8 cellular contexts compared by ENCODE assay signal in the genomic region with DNA sequence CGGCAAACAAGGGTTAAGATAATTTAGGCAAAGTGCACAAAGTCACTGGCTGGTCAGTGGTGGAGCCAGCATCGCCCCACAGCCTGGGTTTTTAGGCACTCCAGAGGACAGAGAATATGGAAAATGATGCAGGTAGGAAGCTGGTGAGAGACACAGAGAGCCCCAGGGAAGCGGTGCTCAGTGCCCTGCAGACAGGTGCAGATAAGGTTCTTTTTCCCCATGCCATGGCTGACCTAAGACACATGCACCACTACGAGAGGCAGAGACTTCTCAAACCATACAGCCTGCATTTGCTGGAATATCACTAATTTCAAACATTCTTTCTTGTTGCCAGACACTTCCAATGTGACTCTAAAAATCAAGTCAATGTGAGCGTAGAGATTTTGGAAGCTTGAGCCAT.
"Had no signal": no experiment of that assay in that cellular context is flagged by ENCODE, and none has a peak within 500 bp of the region (broad histone marks: within the 10 kb centered on the region; RNA-seq: fewer than 3 reads in every experiment).

No MANE protein-coding gene starts in this region.

- ATAC-seq: HepG2 had no signal

- FAIRE-seq: H1, H54, HepG2 had no signal

- DNase-seq: HCEC 1CT, KBM-7 had no signal

- H3K27ac ChIP-seq: HL-60, KMS-11 had no signal

- H3K4me3 ChIP-seq: GM23338 had no signal
